ENCODE assay signal across 8 cellular contexts in genomic region chrX:119468930-119469635, GRCh38. TPM values are rescaled to one million over a fixed set of nuclear protein-coding genes. Genes with fewer than 3 reads are reported as not detected.
DNase-seq lines count a peak whose midpoint lies in the region; ATAC-seq, FAIRE-seq and TF ChIP-seq lines count a peak whose summit lies in the region.

No MANE protein-coding gene starts in this region.

- H3K9me3 Mint-ChIP-seq in activated naive CD4-positive, alpha-beta T cell treated with anti-CD3 and anti-CD28 coated beads, Interleukin-2, amount 10 ng/mL, durations not matched to agents 7 days and 5 days: no peaks in the 10 kb centered on the region
- no peaks in the 10 kb centered on the region for H3K9me3 Mint-ChIP-seq in osteocyte (ENCODE audit: unreplicated experiment)

- in situ Hi-C loops in SK-MEL-5 (cut with HindIII; ENCODE audit: low pct_unique_long_range_greater_than_20kb, low sequenced_read_pairs): no loop called here

- CTCF ChIA-PET in activated naive CD4-positive, alpha-beta T cell treated with anti-CD3 and anti-CD28 coated beads, Interleukin-2, amount 10 ng/mL, durations not matched to agents 7 days and 5 days (lab: Charles Lee): interaction anchor here (1.3 to 3.5 kb wide), 4 partner anchors 9 to 43 kb away, joined by 6 to 14 read pairs (median 10); no protein-coding TSS in a partner anchor

- H3K4me3 ChIP-seq in thoracic aorta: peak overlapping the region; percentile 98

- peak overlapping the region; percentile 85 for H3K9ac ChIP-seq in ES-I3 (ENCODE audit: low read depth, low read length)

- peak overlapping the region; percentile 94 for H3K27ac Mint-ChIP-seq in activated naive CD4-positive, alpha-beta T cell treated with anti-CD3 and anti-CD28 coated beads, Interleukin-2, amount 10 ng/mL, durations not matched to agents 7 days and 5 days
- H3K27ac Mint-ChIP-seq in osteocyte (ENCODE audit: unreplicated experiment): peak overlapping the region; percentile 84

- H3K36me3 Mint-ChIP-seq in activated naive CD4-positive, alpha-beta T cell treated with anti-CD3 and anti-CD28 coated beads, Interleukin-2, amount 10 ng/mL, durations not matched to agents 7 days and 5 days: peaks cover 23% of the 10 kb centered on the region
- no peaks in the 10 kb centered on the region for H3K36me3 Mint-ChIP-seq in osteocyte (ENCODE audit: unreplicated experiment)

- H3K9me3 ChIP-seq in ES-I3 (ENCODE audit: control insufficient read depth, insufficient read depth, low read length) (no peaks in the 10 kb centered on the region), thoracic aorta (no peaks in the 10 kb centered on the region)

- H3K36me3 ChIP-seq in ES-I3 (ENCODE audit: insufficient read depth, low read length) (peaks cover 13% of the 10 kb centered on the region; the same call in 1 of the 2 replicates), thoracic aorta (no peaks in the 10 kb centered on the region)

- TF ChIP-seq CTCF in osteocyte (IDR thresholded peaks at IDR 0.05) (peak; percentile 78), thoracic aorta (IDR thresholded peaks at IDR 0.05) (peak; percentile 62)

- FAIRE-seq in H54 (lab: Jason Lieb, UNC): no peak

- TF ChIP-seq POLR2A in H54 (IDR thresholded peaks at IDR 0.05; ENCODE audit: low read depth, low read length): peak; percentile 34

- peak overlapping the region; percentile 85 for H3K4me3 Mint-ChIP-seq in activated naive CD4-positive, alpha-beta T cell treated with anti-CD3 and anti-CD28 coated beads, Interleukin-2, amount 10 ng/mL, durations not matched to agents 7 days and 5 days
- H3K4me3 Mint-ChIP-seq in osteocyte (ENCODE audit: unreplicated experiment): peak overlapping the region; percentile 81

- peak overlapping the region; percentile 94 to 96 for H3K27ac ChIP-seq in thoracic aorta

- H3K4me1 ChIP-seq in ES-I3 (ENCODE audit: insufficient read depth, low read length) (no peaks in the 10 kb centered on the region), thoracic aorta (ENCODE audit: control insufficient read depth in 1 of 2, low read depth in 2 of 2) (peaks cover 0 to 6% of the 10 kb centered on the region in 2 donors)

- no peaks in the 10 kb centered on the region for H3K27me3 ChIP-seq in thoracic aorta (replicated peaks; ENCODE audit: insufficient read depth)

- DNase-seq in H54 (ENCODE audit: insufficient read length, low spot score): peak; percentile 51
- DNase-seq in M059J (ENCODE audit: low read depth): peak; percentile 86
- DNase-seq in SK-MEL-5 (ENCODE audit: low read depth, low spot score): peak; percentile 81
- peak; percentile 92 for DNase-seq in activated naive CD4-positive, alpha-beta T cell treated with anti-CD3 and anti-CD28 coated beads, Interleukin-2, amount 10 ng/mL, durations not matched to agents 7 days and 5 days
- DNase-seq in glomerular visceral epithelial cell (ENCODE audit: extremely low spot score): peak; percentile 80
- peak; percentile 94 for DNase-seq in osteocyte (ENCODE audit: extremely low spot score, unreplicated experiment)
- peak; percentile 64 for DNase-seq in thoracic aorta (ENCODE audit: low spot score)

- peaks cover 3% of the 10 kb centered on the region for H3K27me3 Mint-ChIP-seq in activated naive CD4-positive, alpha-beta T cell treated with anti-CD3 and anti-CD28 coated beads, Interleukin-2, amount 10 ng/mL, durations not matched to agents 7 days and 5 days
- H3K27me3 Mint-ChIP-seq in osteocyte (ENCODE audit: unreplicated experiment): no peaks in the 10 kb centered on the region

- H3K4me1 Mint-ChIP-seq in activated naive CD4-positive, alpha-beta T cell treated with anti-CD3 and anti-CD28 coated beads, Interleukin-2, amount 10 ng/mL, durations not matched to agents 7 days and 5 days: peaks cover 26% of the 10 kb centered on the region
- peaks cover 8% of the 10 kb centered on the region for H3K4me1 Mint-ChIP-seq in osteocyte (ENCODE audit: unreplicated experiment)

- peak; percentile 76 for ATAC-seq in thoracic aorta (ENCODE audit: insufficient number of reproducible peaks, low FRiP score, low read depth)

RNA-seq across cellular contexts. Expression of gene SLC25A5, which starts 0.8 kb away (rescaled TPM):
- 901 and 956 TPM in 2 replicates for total RNA-seq in M059J (2014; rRNA removed; shearing (Covaris generic))
- 234 and 243 TPM in 2 replicates for total RNA-seq in SK-MEL-5 (2014; rRNA removed; shearing (Covaris generic))
- 688 and 821 TPM in 2 replicates for polyA plus RNA-seq in SK-MEL-5 (2015; cell fraction: cytosol; rRNA removed)
- 306 and 356 TPM in 2 replicates for polyA plus RNA-seq in SK-MEL-5 (2015; cell fraction: nucleus; rRNA removed)
- total RNA-seq in osteocyte (245 TPM in 2 replicates), thoracic aorta (100 to 1,000 TPM; 102 to 123 TPM)

Comparison
In these comparisons a context has a peak if more than half of its experiments do, and no peak if none do; other contexts are left out.
1. Peak in every context shown above with its lines: DNase-seq, ATAC-seq, H3K4me3 ChIP-seq and H3K27ac ChIP-seq.